ENCODE assay signal across 8 cellular contexts in genomic region chr4:94390804-94391410, GRCh38. TPM values are rescaled to one million over a fixed set of nuclear protein-coding genes. Genes with fewer than 3 reads are reported as not detected.
DNase-seq lines count a peak whose midpoint lies in the region; ATAC-seq and TF ChIP-seq lines count a peak whose summit lies in the region.

No MANE protein-coding gene starts in this region.

- CTCF ChIA-PET in BJ (lab: Yijun Ruan, JAX) (interaction anchor here (0.6 to 1.0 kb wide), 4 partner anchors 20 to 599 kb away, joined by 3 to 4 read pairs (median 3); no protein-coding TSS in a partner anchor), SK-N-SH (lab: Yijun Ruan, JAX) (interaction anchor here (0.7 to 2.8 kb wide), 14 partner anchors 12 to 1899 kb away, joined by 3 to 30 read pairs (median 4); partner anchors contain the start of gene HPGDS)

- no peak for DNase-seq in BJ (ENCODE audit: low read depth)
- DNase-seq in GM13976 (ENCODE audit: low spot score): peak; percentile 24
- peak; percentile 20 for DNase-seq in SK-N-SH
- DNase-seq in hepatic stellate cell (ENCODE audit: low spot score): peak; percentile 13
- no peak for DNase-seq in immature natural killer cell
- no peak for DNase-seq in AG08396 (ENCODE audit: low spot score)
- DNase-seq in natural killer cell treated with Interleukin-12 subunit alpha and Interleukin-12 subunit beta and Interleukin-15 and Interleukin-18, amount 100 ng/mL, for 72 hours (ENCODE audit: low spot score): no peak

- no peaks in the 10 kb centered on the region for H3K9me3 ChIP-seq in SK-N-SH

- peak; percentile 65 for TF ChIP-seq RAD21 in SK-N-SH (IDR thresholded peaks at IDR 0.05; ENCODE audit: low read length)

- no peaks in the 10 kb centered on the region for H3K9me3 Mint-ChIP-seq in immature natural killer cell
- no peaks in the 10 kb centered on the region for H3K9me3 Mint-ChIP-seq in natural killer cell treated with Interleukin-12 subunit alpha and Interleukin-12 subunit beta and Interleukin-15 and Interleukin-18, amount 100 ng/mL, for 72 hours

- H3K4me2 ChIP-seq in SK-N-SH: no peak overlapping the region

- no peaks in the 10 kb centered on the region for H3K9me2 ChIP-seq in SK-N-SH

- H3K27me3 ChIP-seq in BJ (ENCODE audit: control insufficient read depth, insufficient read depth, low read length) (peaks cover 2% of the 10 kb centered on the region), SK-N-SH (ENCODE audit: insufficient read depth) (no peaks in the 10 kb centered on the region)

- H3K79me2 ChIP-seq in SK-N-SH (ENCODE audit: insufficient read depth): no peaks in the 10 kb centered on the region

- in situ Hi-C loops in GM13976 (cut with MboI; ENCODE audit: low sequenced_read_pairs, unreplicated experiment): loop anchor here (10.0 kb wide), 1 partner anchor 86 kb away; no protein-coding TSS in a partner anchor

- no peak for TF ChIP-seq EP300 in SK-N-SH (IDR thresholded peaks at IDR 0.05; ENCODE audit: borderline replicate concordance in 1 of 2, low read depth in 1 of 2, low read length in 1 of 2)

- H3K36me3 Mint-ChIP-seq in immature natural killer cell: no peaks in the 10 kb centered on the region
- H3K36me3 Mint-ChIP-seq in natural killer cell treated with Interleukin-12 subunit alpha and Interleukin-12 subunit beta and Interleukin-15 and Interleukin-18, amount 100 ng/mL, for 72 hours: no peaks in the 10 kb centered on the region

- no peaks in the 10 kb centered on the region for H3K4me1 Mint-ChIP-seq in immature natural killer cell
- H3K4me1 Mint-ChIP-seq in natural killer cell treated with Interleukin-12 subunit alpha and Interleukin-12 subunit beta and Interleukin-15 and Interleukin-18, amount 100 ng/mL, for 72 hours (ENCODE audit: low read depth in 2 of 2): no peaks in the 10 kb centered on the region

- no peak overlapping the region for H3K4me3 Mint-ChIP-seq in immature natural killer cell
- H3K4me3 Mint-ChIP-seq in natural killer cell treated with Interleukin-12 subunit alpha and Interleukin-12 subunit beta and Interleukin-15 and Interleukin-18, amount 100 ng/mL, for 72 hours: no peak overlapping the region

- no peaks in the 10 kb centered on the region for H4K20me1 ChIP-seq in SK-N-SH (ENCODE audit: insufficient read depth)

- no peak overlapping the region for H3K27ac Mint-ChIP-seq in immature natural killer cell
- H3K27ac Mint-ChIP-seq in natural killer cell treated with Interleukin-12 subunit alpha and Interleukin-12 subunit beta and Interleukin-15 and Interleukin-18, amount 100 ng/mL, for 72 hours: no peak overlapping the region

- no peak for ATAC-seq in activated CD4-positive, CD25-positive, alpha-beta regulatory T cell treated with anti-CD3 and anti-CD28 coated beads, Interleukin-2, amount 50 U/mL, for 24 hours
- no peak for ATAC-seq in natural killer cell treated with Interleukin-12 subunit alpha and Interleukin-12 subunit beta and Interleukin-15 and Interleukin-18, amount 100 ng/mL, for 72 hours

- POLR2A ChIA-PET in BJ (lab: Charles Lee): no interaction called here
- POLR2A ChIA-PET in SK-N-SH (lab: Yijun Ruan, JAX): no interaction called here

- WGBS in SK-N-SH (ENCODE audit: low lambda C conversion rate): 59% methylated on average over 2 of the region's 2 CpGs

- H3K36me3 ChIP-seq in BJ (ENCODE audit: control insufficient read depth, insufficient read depth, low read length) (no peaks in the 10 kb centered on the region), SK-N-SH (replicated peaks in 1 of 2; ENCODE audit: control insufficient read depth in 1 of 2, insufficient read depth in 2 of 2, low read length in 1 of 2) (no peaks in the 10 kb centered on the region)

- peaks cover 2% of the 10 kb centered on the region in 3 donors for H3K27me3 Mint-ChIP-seq in immature natural killer cell (ENCODE audit: low read depth in 3 of 3)
- H3K27me3 Mint-ChIP-seq in natural killer cell treated with Interleukin-12 subunit alpha and Interleukin-12 subunit beta and Interleukin-15 and Interleukin-18, amount 100 ng/mL, for 72 hours: peaks cover 17 to 21% of the 10 kb centered on the region in 2 donors

- peaks cover 4% of the 10 kb centered on the region for H3F3A ChIP-seq in SK-N-SH (replicated peaks; ENCODE audit: insufficient read depth)

- H3K4me1 ChIP-seq in SK-N-SH (ENCODE audit: control insufficient read depth in 1 of 2, insufficient read depth in 2 of 2, low read depth in 1 of 2, low read length in 1 of 2): no peaks in the 10 kb centered on the region

- no peak overlapping the region for H2AFZ ChIP-seq in SK-N-SH (ENCODE audit: low read depth)

- H3K27ac ChIP-seq in SK-N-SH (ENCODE audit: low read depth in 2 of 2, low read length in 1 of 2): no peak overlapping the region

- TF ChIP-seq CTCF in BJ (IDR thresholded peaks at IDR 0.05; ENCODE audit: insufficient read depth, low read depth, low read length) (peak; percentile 49), GM13976 (IDR thresholded peaks at IDR 0.05; ENCODE audit: borderline replicate concordance, control extremely low read depth, extremely low read depth, insufficient read depth, missing control alignments) (peak; percentile 34), SK-N-SH (IDR thresholded peaks at IDR 0.05) (peak; percentile 72)

- no peak overlapping the region for H3K9ac ChIP-seq in SK-N-SH

- H3K4me3 ChIP-seq in BJ (ENCODE audit: low read depth, low read length) (no peak overlapping the region), SK-N-SH (ENCODE audit: low read depth in 2 of 2, low read length in 1 of 2) (no peak overlapping the region)

TF ChIP-seq in SK-N-SH, 30 proteins besides CTCF, POLR2A, EP300 and RAD21:
- TF ChIP-seq FOSL2 (IDR thresholded peaks at IDR 0.05; ENCODE audit: borderline replicate concordance, low read depth) (no peak), SMC3 (IDR thresholded peaks at IDR 0.05; ENCODE audit: low read depth, low read length) (peak; percentile 62)

RNA-seq across cellular contexts. Expression of gene HPGDS, which starts 48.3 kb away (rescaled TPM):
- polyA plus RNA-seq in BJ (2011; rRNA removed): not detected in 2 replicates
- polyA minus RNA-seq in BJ (2011; rRNA and poly(A)+ RNA removed): not detected in 2 replicates
- polyA plus RNA-seq in SK-N-SH (2012; rRNA removed): not detected in 2 replicates
- not detected in 2 replicates for polyA plus RNA-seq in SK-N-SH (2012; cell fraction: cytosol; rRNA removed)
- polyA plus RNA-seq in SK-N-SH (2012; cell fraction: nucleus; rRNA removed): not detected in 2 replicates
- polyA plus RNA-seq in immature natural killer cell: under 1 TPM in 1 of 3 donors, not detected in 2; 0.22 TPM
- total RNA-seq in natural killer cell treated with Interleukin-12 subunit alpha and Interleukin-12 subunit beta and Interleukin-15 and Interleukin-18, amount 100 ng/mL, for 72 hours: 1 to 10 TPM in 1 of 2 donors, not detected in 1; 1.5 TPM

Comparison
In these comparisons a context has a peak if more than half of its experiments do, and no peak if none do; other contexts are left out.
1. DNase-seq: peak in GM13976 (single experiment), SK-N-SH (single experiment) and hepatic stellate cell (single experiment); none in BJ (single experiment), immature natural killer cell (0 of 3), AG08396 (single experiment) and natural killer cell treated with Interleukin-12 subunit alpha and Interleukin-12 subunit beta and Interleukin-15 and Interleukin-18, amount 100 ng/mL, for 72 hours (single experiment).
2. Peak in every context shown above with its lines, with median percentiles within 50 percentile points of each other: CTCF ChIP-seq.